ENCODE assay signal across 29 cellular contexts in genomic region chr14:81138429-81138828, GRCh38.
"Had no signal": no experiment of that assay in that cellular context is flagged by ENCODE, and none has a peak within 500 bp of the region (broad histone marks: within the 10 kb centered on the region; RNA-seq: fewer than 3 reads in every experiment).

No MANE protein-coding gene starts in this region.

- DNase-seq: colonic mucosa; cortex of kidney; dermis blood vessel endothelial cell; dorsolateral prefrontal cortex; effector CD4-positive, alpha-beta T cell; effector CD8-positive, alpha-beta T cell; effector memory CD4-positive, alpha-beta T cell; effector memory CD8-positive, alpha-beta T cell; endodermal cell; erythroblast; esophagus squamous epithelium; foreskin fibroblast; foreskin keratinocyte; foreskin melanocyte; gastrocnemius medialis; glutamatergic neuron; head of caudate nucleus; heart left ventricle; heart right ventricle had no signal

- ATAC-seq: effector memory CD8-positive, alpha-beta T cell; esophagus mucosa; foreskin keratinocyte; gastrocnemius medialis; gastroesophageal sphincter; heart left ventricle; heart right ventricle had no signal

- H3K4me3 Mint-ChIP-seq: dendritic cell treated with granulocyte-macrophage colony-stimulating factor and Interleukin-4, amounts not matched to agents 40 ng/mL and 50 ng/mL, for 4 days; effector memory CD8-positive, alpha-beta T cell; endodermal cell had no signal

- H3K9me3 ChIP-seq: colonic mucosa, esophagus squamous epithelium, gastrocnemius medialis had no signal

- H3K27ac ChIP-seq: colonic mucosa, coronary artery, dorsolateral prefrontal cortex, epithelial cell of prostate, esophagus muscularis mucosa, esophagus squamous epithelium, foreskin keratinocyte, gastrocnemius medialis, gastroesophageal sphincter, heart left ventricle, heart right ventricle had no signal

- FAIRE-seq: colon, endometrium, endothelial cell of umbilical vein, frontal cortex had no signal

- H3K4me3 ChIP-seq: colonic mucosa, coronary artery, dorsolateral prefrontal cortex, esophagus muscularis mucosa, esophagus squamous epithelium, gastrocnemius medialis, gastroesophageal sphincter, heart left ventricle, heart right ventricle had no signal

- H3K36me3 ChIP-seq: colonic mucosa, esophagus muscularis mucosa, esophagus squamous epithelium, gastrocnemius medialis, gastroesophageal sphincter, heart left ventricle, heart right ventricle had no signal

- H3K27me3 ChIP-seq: colonic mucosa, dorsolateral prefrontal cortex, esophagus muscularis mucosa, esophagus squamous epithelium, foreskin keratinocyte, gastrocnemius medialis, gastroesophageal sphincter, heart left ventricle, heart right ventricle had no signal

- H3K27ac Mint-ChIP-seq: dendritic cell treated with granulocyte-macrophage colony-stimulating factor and Interleukin-4, amounts not matched to agents 40 ng/mL and 50 ng/mL, for 4 days; effector memory CD8-positive, alpha-beta T cell; endodermal cell had no signal

- H3K4me1 Mint-ChIP-seq: endodermal cell had no signal

- H3K27me3 Mint-ChIP-seq: dendritic cell treated with granulocyte-macrophage colony-stimulating factor and Interleukin-4, amounts not matched to agents 40 ng/mL and 50 ng/mL, for 4 days had no signal

- H3K4me1 ChIP-seq: colonic mucosa, esophagus muscularis mucosa, esophagus squamous epithelium, foreskin keratinocyte, gastrocnemius medialis, gastroesophageal sphincter had no signal

- H3K9me3 Mint-ChIP-seq: dendritic cell treated with granulocyte-macrophage colony-stimulating factor and Interleukin-4, amounts not matched to agents 40 ng/mL and 50 ng/mL, for 4 days; effector memory CD8-positive, alpha-beta T cell; endodermal cell had no signal
